ENCODE assay signal across 35 cellular contexts in genomic region chr7:129012641-129013040, GRCh38.
"Had no signal": no experiment of that assay in that cellular context is flagged by ENCODE, and none has a peak within 500 bp of the region (broad histone marks: within the 10 kb centered on the region; RNA-seq: fewer than 3 reads in every experiment).

No MANE protein-coding gene starts in this region.

- H2AFZ ChIP-seq: PC-9 had no signal

- H3K9me3 Mint-ChIP-seq: activated B cell treated with CpG ODN at 0.5 μM for 24 hours; activated CD4-positive, alpha-beta memory T cell treated with anti-CD3 and anti-CD28 coated beads for 36 hours; activated naive CD4-positive, alpha-beta T cell treated with anti-CD3 and anti-CD28 coated beads, Interleukin-2, amount 50 U/mL, for 24 hours; activated naive CD8-positive, alpha-beta T cell treated with anti-CD3 and anti-CD28 coated beads, Interleukin-2, amount 10 ng/mL, durations not matched to agents 7 days and 5 days; activated T-cell treated with anti-CD3 and anti-CD28 coated beads, Interleukin-2, amount 50 U/mL, for 72 hours; activated T-helper 17 cell treated with anti-CD3 and anti-CD28 coated beads, Interleukin-2, amount 50 U/mL, for 72 hours; central memory CD8-positive, alpha-beta T cell had no signal

- H3K4me3 ChIP-seq: ascending aorta, cardiac muscle cell, MG63, PC-9 had no signal

- H3K27me3 Mint-ChIP-seq: activated B cell treated with CpG ODN at 0.5 μM for 24 hours; activated CD4-positive, alpha-beta memory T cell treated with anti-CD3 and anti-CD28 coated beads for 36 hours; activated naive CD4-positive, alpha-beta T cell treated with anti-CD3 and anti-CD28 coated beads, Interleukin-2, amount 50 U/mL, for 24 hours; activated naive CD8-positive, alpha-beta T cell treated with anti-CD3 and anti-CD28 coated beads, Interleukin-2, amount 10 ng/mL, durations not matched to agents 7 days and 5 days; activated T-helper 17 cell treated with anti-CD3 and anti-CD28 coated beads, Interleukin-2, amount 50 U/mL, for 72 hours; central memory CD8-positive, alpha-beta T cell had no signal

- DNase-seq: activated B cell treated with CpG ODN at 0.5 μM for 24 hours; activated CD4-positive, alpha-beta memory T cell treated with anti-CD3 and anti-CD28 coated beads for 36 hours; activated CD4-positive, alpha-beta T cell treated with anti-CD3 and anti-CD28 coated beads for 4 hours; activated CD4-positive, alpha-beta T cell treated with anti-CD3 and anti-CD28 coated beads, Interleukin-2, amount 50 U/mL, for 1 hour; activated CD4-positive, CD25-positive, alpha-beta regulatory T cell treated with anti-CD3 and anti-CD28 coated beads, Interleukin-2, amount 50 U/mL, for 72 hours; activated CD8-positive, alpha-beta memory T cell treated with anti-CD3 and anti-CD28 coated beads for 24 hours; activated effector memory CD4-positive, alpha-beta T cell treated with anti-CD3 and anti-CD28 coated beads, Interleukin-2, amount 50 U/mL, for 16 hours; activated naive CD4-positive, alpha-beta T cell; activated naive CD8-positive, alpha-beta T cell treated with anti-CD3 and anti-CD28 coated beads, Interleukin-2, amount 10 ng/mL, durations not matched to agents 7 days and 5 days; activated T-cell treated with anti-CD3 and anti-CD28 coated beads, Interleukin-2, amount 50 U/mL, for 1 hour; activated T-cell treated with anti-CD3 and anti-CD28 coated beads, Interleukin-2, amount 50 U/mL, for 72 hours; amygdala; Kasumi-1; MG63; NCI-H1048; NCI-H1105 treated with DMSO at 0.1 percent for 48 hours; NCI-H1436 treated with DMSO at 0.1 percent for 48 hours; NCI-H1694 treated with DMSO at 0.1 percent for 48 hours; NCI-H2029; NCI-H510A; NCI-H526; NCI-H748 treated with DMSO at 0.1 percent for 48 hours; NK-92 treated with Interleukin-12 subunit alpha and Interleukin-12 subunit beta, amount 100 ng/mL, for 24 hours; PC-9; Right ventricle myocardium superior; SW 1271; T-helper 1 cell; T-helper 2 cell; T-helper 9 cell had no signal

- H3K4me3 Mint-ChIP-seq: activated B cell treated with CpG ODN at 0.5 μM for 24 hours; activated CD4-positive, alpha-beta memory T cell treated with anti-CD3 and anti-CD28 coated beads for 36 hours; activated naive CD4-positive, alpha-beta T cell treated with anti-CD3 and anti-CD28 coated beads, Interleukin-2, amount 50 U/mL, for 24 hours; activated naive CD8-positive, alpha-beta T cell treated with anti-CD3 and anti-CD28 coated beads, Interleukin-2, amount 10 ng/mL, durations not matched to agents 7 days and 5 days; activated T-cell treated with anti-CD3 and anti-CD28 coated beads, Interleukin-2, amount 50 U/mL, for 72 hours; activated T-helper 17 cell treated with anti-CD3 and anti-CD28 coated beads, Interleukin-2, amount 50 U/mL, for 72 hours; central memory CD8-positive, alpha-beta T cell had no signal

- H3K27ac Mint-ChIP-seq: activated B cell treated with CpG ODN at 0.5 μM for 24 hours; activated CD4-positive, alpha-beta memory T cell treated with anti-CD3 and anti-CD28 coated beads for 36 hours; activated naive CD4-positive, alpha-beta T cell treated with anti-CD3 and anti-CD28 coated beads, Interleukin-2, amount 50 U/mL, for 24 hours; activated naive CD8-positive, alpha-beta T cell treated with anti-CD3 and anti-CD28 coated beads, Interleukin-2, amount 10 ng/mL, durations not matched to agents 7 days and 5 days; activated T-cell treated with anti-CD3 and anti-CD28 coated beads, Interleukin-2, amount 50 U/mL, for 72 hours; activated T-helper 17 cell treated with anti-CD3 and anti-CD28 coated beads, Interleukin-2, amount 50 U/mL, for 72 hours had no signal

- H3K4me1 ChIP-seq: ascending aorta had no signal

- ATAC-seq: activated T-cell treated with anti-CD3 and anti-CD28 coated beads, Interleukin-2, amount 50 U/mL, for 72 hours had no signal

- H3K27ac ChIP-seq: ascending aorta, cardiac muscle cell, PC-9, VCaP had no signal

- H3K4me2 ChIP-seq: PC-9 had no signal

- H3K9me3 ChIP-seq: ascending aorta, MG63 had no signal

- H3K27me3 ChIP-seq: ascending aorta, cardiac muscle cell, MG63 had no signal
